Comparison of ENCODE assay signal across 8 cellular contexts in the genomic region with DNA sequence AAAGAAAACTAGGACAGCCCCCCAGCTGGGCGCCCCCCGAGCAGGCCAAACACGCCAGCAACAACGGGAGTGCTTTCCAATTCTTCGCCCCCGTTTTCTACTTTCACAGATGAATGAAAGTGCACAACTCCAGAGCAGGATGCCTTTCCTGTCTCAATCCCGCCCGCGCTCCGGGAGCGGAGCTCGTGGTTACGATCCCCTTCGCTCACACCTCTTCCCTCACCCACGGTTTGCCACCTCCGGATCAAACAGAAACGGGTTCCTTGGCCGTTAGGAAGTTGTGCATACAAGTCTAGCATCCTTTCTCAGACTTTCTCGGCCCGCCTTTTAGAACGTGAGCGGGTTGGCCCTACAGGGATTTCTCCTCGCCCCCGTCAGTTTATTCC. TPM values are rescaled to one million over a fixed set of nuclear protein-coding genes. Genes with fewer than 3 reads are reported as not detected.
A peak's percentile ranks its signal among the peaks of the same experiment; 100 is the strongest.
DNase-seq lines count a peak whose midpoint lies in the region; ATAC-seq and TF ChIP-seq lines count a peak whose summit lies in the region.

No MANE protein-coding gene starts in this region.

- peak overlapping the region; percentile 92 for H3K4me3 ChIP-seq in MM.1S (ENCODE audit: low read length)
- H3K4me3 ChIP-seq in foreskin fibroblast (ENCODE audit: low read depth in 1 of 2, low read length in 2 of 2) = peak overlapping the region; percentile 92 to 94
- peak overlapping the region; percentile 53 for H3K4me3 ChIP-seq in ovary

- H3K36me3 ChIP-seq in MM.1S (replicated peaks; ENCODE audit: insufficient read depth, low read length) = no peaks in the 10 kb centered on the region; the same call in 1 of the 2 replicates
- no peaks in the 10 kb centered on the region for H3K36me3 ChIP-seq in ovary

- H3K4me1 ChIP-seq in MM.1S (ENCODE audit: low read length) (peaks cover 17% of the 10 kb centered on the region), ovary (ENCODE audit: insufficient read depth) (no peaks in the 10 kb centered on the region)

- intact Hi-C loops in ovary (cut with DNase I) = loop anchor here in 1 of 4 donors (5.0 kb wide), 1 partner anchor 47 kb away; a partner anchor contains a TSS

- no peaks in the 10 kb centered on the region for H3K9me2 ChIP-seq in MM.1S (replicated peaks; ENCODE audit: insufficient read depth, low read length)

- no peak for ATAC-seq in GM18870 (IDR thresholded peaks at IDR 0.05; ENCODE audit: unreplicated experiment)
- ATAC-seq in HG02623 (IDR thresholded peaks at IDR 0.05; ENCODE audit: unreplicated experiment) = no peak

- H3K4me2 ChIP-seq in MM.1S (ENCODE audit: low read depth, low read length) = peak overlapping the region; percentile 70

- H3K27ac ChIP-seq in MM.1S (ENCODE audit: low read length) = peak overlapping the region; percentile 75
- H3K27ac ChIP-seq in ovary = peak overlapping the region; percentile 26 to 77

- TF ChIP-seq EP300 in ovary (IDR thresholded peaks at IDR 0.05) = no peak

- no peak for TF ChIP-seq POLR2A in ovary (IDR thresholded peaks at IDR 0.05)

- no peaks in the 10 kb centered on the region for H3F3A ChIP-seq in MM.1S (ENCODE audit: insufficient read depth, low read length)

- peaks cover 4% of the 10 kb centered on the region; the same call in 1 of the 2 replicates for H4K20me1 ChIP-seq in MM.1S (ENCODE audit: insufficient read depth, low read length)

- TF ChIP-seq CTCF in MM.1S (IDR thresholded peaks at IDR 0.05; ENCODE audit: low read length) (no peak), foreskin fibroblast (IDR thresholded peaks at IDR 0.05; ENCODE audit: low read depth, low read length) (no peak), ovary (IDR thresholded peaks at IDR 0.05) (no peak)

- peak overlapping the region; percentile 90 for H3K9ac ChIP-seq in MM.1S (ENCODE audit: low read length)

- DNase-seq in NCI-H2029 (lab: John Stamatoyannopoulos, UW) (peak; percentile 43), NCI-H2029 treated with DMSO at 0.1 percent for 48 hours (lab: John Stamatoyannopoulos, UW) (no peak), MM.1S (peak; percentile 49), foreskin fibroblast (peak; percentile 28 to 59), ovary (peak; percentile 37 to 61 (median 41))
- DNase-seq in activated CD4-positive, alpha-beta T cell treated with anti-CD3 and anti-CD28 coated beads, Interleukin-2, amount 50 U/mL, for 4 hours = peak; percentile 11 to 15

- WGBS in ovary, 3 donors = 0 to 1% (median 1%) methylated on average over 24 of the region's 24 CpGs

- no peaks in the 10 kb centered on the region for H3K9me3 ChIP-seq in MM.1S (replicated peaks; ENCODE audit: insufficient read depth, low read length)
- H3K9me3 ChIP-seq in ovary = no peaks in the 10 kb centered on the region

- H3K27me3 ChIP-seq in MM.1S (replicated peaks; ENCODE audit: insufficient read depth, low read length) (no peaks in the 10 kb centered on the region), ovary (no peaks in the 10 kb centered on the region)

- H3K79me2 ChIP-seq in MM.1S (ENCODE audit: low read length) = peaks cover 91% of the 10 kb centered on the region

- peak overlapping the region; percentile 79 for H2AFZ ChIP-seq in MM.1S (ENCODE audit: low read length)

RNA-seq across cellular contexts. Expression of a gene that starts 0.7 kb away (rescaled TPM):
- total RNA-seq in ovary = 10 to 100 TPM; 15.1 to 41.0 (median 25.5) TPM
- polyA plus RNA-seq in ovary = 10 to 100 TPM; 21.0 to 50.0 TPM

RNA-seq across cellular contexts. Expression of a gene that starts 1.2 kb away (rescaled TPM):
- 1 to 10 TPM in 6 of 7 donors, under 1 TPM in 1; 0.96 to 2.5 (median 1.4) TPM for total RNA-seq in ovary
- polyA plus RNA-seq in ovary = 1 to 10 TPM; 1.3 to 5.1 TPM

RNA-seq across cellular contexts. Expression of a gene that starts 47.6 kb away (rescaled TPM):
- total RNA-seq in ovary = 10 to 100 TPM; 14.2 to 21.8 (median 17.1) TPM
- polyA plus RNA-seq in ovary = 10 to 100 TPM in 1 of 2 donors, 1 to 10 TPM in 1; 8.9 to 16.8 TPM

RNA-seq across cellular contexts. Expression of a gene that starts 55.5 kb away (rescaled TPM):
- total RNA-seq in ovary = 10 to 100 TPM in 5 of 7 donors, 1 to 10 TPM in 2; 6.9 to 17.1 (median 11.7) TPM
- 10 to 100 TPM in 1 of 2 donors, 1 to 10 TPM in 1; 9.2 to 18.0 TPM for polyA plus RNA-seq in ovary
